ENCODE assay signal across 1 cellular context in the genomic region with DNA sequence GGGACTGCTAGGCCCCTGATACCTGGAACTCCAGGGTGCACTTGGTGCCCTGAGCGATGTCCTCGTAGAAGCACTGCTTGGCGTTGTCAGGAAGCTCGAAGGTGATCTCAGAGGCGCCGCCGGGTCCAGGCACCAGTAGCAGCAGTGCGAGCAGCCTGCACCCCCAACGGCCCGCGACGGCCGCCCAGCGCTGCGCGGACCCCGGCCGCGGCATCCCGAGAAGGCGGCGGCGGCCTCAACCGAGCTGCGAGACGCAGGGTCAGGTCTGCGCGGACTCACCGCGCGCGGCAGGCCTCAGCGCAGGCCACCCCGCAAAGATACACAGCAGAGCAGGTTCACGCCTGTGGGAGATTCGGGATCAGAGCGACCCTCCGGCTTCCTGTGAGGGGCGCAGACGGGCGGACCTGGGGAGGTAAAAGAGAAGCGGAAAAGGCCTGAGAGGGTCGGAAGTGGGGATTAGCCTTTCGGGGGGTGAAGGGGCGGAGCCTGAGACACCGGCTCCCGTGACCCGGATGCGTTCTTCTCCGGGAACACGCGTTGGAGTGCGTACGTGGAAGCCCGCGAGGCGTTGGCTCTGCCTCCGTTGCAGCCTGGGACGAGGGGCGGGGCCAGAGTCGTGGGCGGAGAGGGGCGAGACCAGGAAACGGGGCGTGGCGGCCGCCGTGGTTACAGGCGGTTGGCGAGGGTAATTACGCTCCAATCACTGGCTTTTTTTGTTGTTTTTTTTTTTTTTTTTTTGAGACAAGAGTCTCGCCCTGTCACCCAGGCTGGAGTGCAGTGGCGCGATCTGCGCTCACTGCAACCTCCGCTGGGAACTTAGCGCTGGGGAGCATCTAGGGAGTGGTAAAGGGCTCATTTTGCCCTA.
TF ChIP-seq lines count a peak whose summit lies in the region.

Gene TMED7, minus strand, starts transcription at position 458 of the 865 bp plus-strand sequence. Its CDS starts 244 bp downstream, at position 214.

TF ChIP-seq in K562, 482 proteins besides CTCF, POLR2A, EP300 and RAD21 (continued from another document and continues in another):
- TF ChIP-seq ZNF609 (CRISPR knock-in tag; IDR thresholded peaks at IDR 0.05; ENCODE audit: borderline replicate concordance) (no peak), ZNF79 (CRISPR knock-in tag; IDR thresholded peaks at IDR 0.05; ENCODE audit: low read depth) (no peak), U2AF2 (optimal IDR thresholded peaks at IDR 0.05; ENCODE audit: low read depth, low read length) (no peak), AFF1 (IDR thresholded peaks at IDR 0.05; ENCODE audit: low read depth in 1 of 2, partially characterized antibody in 2 of 2) (no peak), ZNF124 (CRISPR knock-in tag; IDR thresholded peaks at IDR 0.05) (no peak), ZNF133 (CRISPR knock-in tag; IDR thresholded peaks at IDR 0.05) (no peak), JUN (IDR thresholded peaks at IDR 0.05; ENCODE audit: borderline replicate concordance, low read depth, low read length) (peak; percentile 53; the same call in 1 of the 2 replicates), JUN (CRISPR knock-in tag; IDR thresholded peaks at IDR 0.05; ENCODE audit: borderline replicate concordance) (no peak), ARNT (IDR thresholded peaks at IDR 0.05) (0 out of 4 replicates have a peak, but pooled peaks of 1 of the 2 experiments have one; percentile 25), DMBX1 (CRISPR knock-in tag; IDR thresholded peaks at IDR 0.05; ENCODE audit: borderline replicate concordance) (no peak), PHTF2 (CRISPR knock-in tag; IDR thresholded peaks at IDR 0.05) (no peak), ZNF121 (CRISPR knock-in tag; conservative IDR thresholded peaks at IDR 0.05) (no peak), KLF13 (tag; IDR thresholded peaks at IDR 0.05; ENCODE audit: borderline replicate concordance, low read depth) (no peak; the same call in 1 of the 2 replicates), MTA2 (IDR thresholded peaks at IDR 0.05; ENCODE audit: low read depth) (peak; percentile 69), HNRNPK (IDR thresholded peaks at IDR 0.05; ENCODE audit: low read depth, low read length, poor library complexity, severe bottlenecking) (no peak), FOXJ2 (tag; IDR thresholded peaks at IDR 0.05) (peak; percentile 81; the same call in 1 of the 2 replicates), POU5F1 (IDR thresholded peaks at IDR 0.05; ENCODE audit: borderline replicate concordance, low read depth, low read length, partially characterized antibody) (no peak), KDM5B (IDR thresholded peaks at IDR 0.05; ENCODE audit: insufficient replicate concordance, low read depth, low read length) (peak; percentile 96), ZNF316 (IDR thresholded peaks at IDR 0.05) (no peak)
- TF ChIP-seq, protein P1, sequence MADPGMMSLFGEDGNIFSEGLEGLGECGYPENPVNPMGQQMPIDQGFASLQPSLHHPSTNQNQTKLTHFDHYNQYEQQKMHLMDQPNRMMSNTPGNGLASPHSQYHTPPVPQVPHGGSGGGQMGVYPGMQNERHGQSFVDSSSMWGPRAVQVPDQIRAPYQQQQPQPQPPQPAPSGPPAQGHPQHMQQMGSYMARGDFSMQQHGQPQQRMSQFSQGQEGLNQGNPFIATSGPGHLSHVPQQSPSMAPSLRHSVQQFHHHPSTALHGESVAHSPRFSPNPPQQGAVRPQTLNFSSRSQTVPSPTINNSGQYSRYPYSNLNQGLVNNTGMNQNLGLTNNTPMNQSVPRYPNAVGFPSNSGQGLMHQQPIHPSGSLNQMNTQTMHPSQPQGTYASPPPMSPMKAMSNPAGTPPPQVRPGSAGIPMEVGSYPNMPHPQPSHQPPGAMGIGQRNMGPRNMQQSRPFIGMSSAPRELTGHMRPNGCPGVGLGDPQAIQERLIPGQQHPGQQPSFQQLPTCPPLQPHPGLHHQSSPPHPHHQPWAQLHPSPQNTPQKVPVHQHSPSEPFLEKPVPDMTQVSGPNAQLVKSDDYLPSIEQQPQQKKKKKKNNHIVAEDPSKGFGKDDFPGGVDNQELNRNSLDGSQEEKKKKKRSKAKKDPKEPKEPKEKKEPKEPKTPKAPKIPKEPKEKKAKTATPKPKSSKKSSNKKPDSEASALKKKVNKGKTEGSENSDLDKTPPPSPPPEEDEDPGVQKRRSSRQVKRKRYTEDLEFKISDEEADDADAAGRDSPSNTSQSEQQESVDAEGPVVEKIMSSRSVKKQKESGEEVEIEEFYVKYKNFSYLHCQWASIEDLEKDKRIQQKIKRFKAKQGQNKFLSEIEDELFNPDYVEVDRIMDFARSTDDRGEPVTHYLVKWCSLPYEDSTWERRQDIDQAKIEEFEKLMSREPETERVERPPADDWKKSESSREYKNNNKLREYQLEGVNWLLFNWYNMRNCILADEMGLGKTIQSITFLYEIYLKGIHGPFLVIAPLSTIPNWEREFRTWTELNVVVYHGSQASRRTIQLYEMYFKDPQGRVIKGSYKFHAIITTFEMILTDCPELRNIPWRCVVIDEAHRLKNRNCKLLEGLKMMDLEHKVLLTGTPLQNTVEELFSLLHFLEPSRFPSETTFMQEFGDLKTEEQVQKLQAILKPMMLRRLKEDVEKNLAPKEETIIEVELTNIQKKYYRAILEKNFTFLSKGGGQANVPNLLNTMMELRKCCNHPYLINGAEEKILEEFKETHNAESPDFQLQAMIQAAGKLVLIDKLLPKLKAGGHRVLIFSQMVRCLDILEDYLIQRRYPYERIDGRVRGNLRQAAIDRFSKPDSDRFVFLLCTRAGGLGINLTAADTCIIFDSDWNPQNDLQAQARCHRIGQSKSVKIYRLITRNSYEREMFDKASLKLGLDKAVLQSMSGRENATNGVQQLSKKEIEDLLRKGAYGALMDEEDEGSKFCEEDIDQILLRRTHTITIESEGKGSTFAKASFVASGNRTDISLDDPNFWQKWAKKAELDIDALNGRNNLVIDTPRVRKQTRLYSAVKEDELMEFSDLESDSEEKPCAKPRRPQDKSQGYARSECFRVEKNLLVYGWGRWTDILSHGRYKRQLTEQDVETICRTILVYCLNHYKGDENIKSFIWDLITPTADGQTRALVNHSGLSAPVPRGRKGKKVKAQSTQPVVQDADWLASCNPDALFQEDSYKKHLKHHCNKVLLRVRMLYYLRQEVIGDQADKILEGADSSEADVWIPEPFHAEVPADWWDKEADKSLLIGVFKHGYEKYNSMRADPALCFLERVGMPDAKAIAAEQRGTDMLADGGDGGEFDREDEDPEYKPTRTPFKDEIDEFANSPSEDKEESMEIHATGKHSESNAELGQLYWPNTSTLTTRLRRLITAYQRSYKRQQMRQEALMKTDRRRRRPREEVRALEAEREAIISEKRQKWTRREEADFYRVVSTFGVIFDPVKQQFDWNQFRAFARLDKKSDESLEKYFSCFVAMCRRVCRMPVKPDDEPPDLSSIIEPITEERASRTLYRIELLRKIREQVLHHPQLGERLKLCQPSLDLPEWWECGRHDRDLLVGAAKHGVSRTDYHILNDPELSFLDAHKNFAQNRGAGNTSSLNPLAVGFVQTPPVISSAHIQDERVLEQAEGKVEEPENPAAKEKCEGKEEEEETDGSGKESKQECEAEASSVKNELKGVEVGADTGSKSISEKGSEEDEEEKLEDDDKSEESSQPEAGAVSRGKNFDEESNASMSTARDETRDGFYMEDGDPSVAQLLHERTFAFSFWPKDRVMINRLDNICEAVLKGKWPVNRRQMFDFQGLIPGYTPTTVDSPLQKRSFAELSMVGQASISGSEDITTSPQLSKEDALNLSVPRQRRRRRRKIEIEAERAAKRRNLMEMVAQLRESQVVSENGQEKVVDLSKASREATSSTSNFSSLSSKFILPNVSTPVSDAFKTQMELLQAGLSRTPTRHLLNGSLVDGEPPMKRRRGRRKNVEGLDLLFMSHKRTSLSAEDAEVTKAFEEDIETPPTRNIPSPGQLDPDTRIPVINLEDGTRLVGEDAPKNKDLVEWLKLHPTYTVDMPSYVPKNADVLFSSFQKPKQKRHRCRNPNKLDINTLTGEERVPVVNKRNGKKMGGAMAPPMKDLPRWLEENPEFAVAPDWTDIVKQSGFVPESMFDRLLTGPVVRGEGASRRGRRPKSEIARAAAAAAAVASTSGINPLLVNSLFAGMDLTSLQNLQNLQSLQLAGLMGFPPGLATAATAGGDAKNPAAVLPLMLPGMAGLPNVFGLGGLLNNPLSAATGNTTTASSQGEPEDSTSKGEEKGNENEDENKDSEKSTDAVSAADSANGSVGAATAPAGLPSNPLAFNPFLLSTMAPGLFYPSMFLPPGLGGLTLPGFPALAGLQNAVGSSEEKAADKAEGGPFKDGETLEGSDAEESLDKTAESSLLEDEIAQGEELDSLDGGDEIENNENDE (IDR thresholded peaks at IDR 0.05; ENCODE audit: low read depth, low read length), result no peak
- TF ChIP-seq, protein P2, sequence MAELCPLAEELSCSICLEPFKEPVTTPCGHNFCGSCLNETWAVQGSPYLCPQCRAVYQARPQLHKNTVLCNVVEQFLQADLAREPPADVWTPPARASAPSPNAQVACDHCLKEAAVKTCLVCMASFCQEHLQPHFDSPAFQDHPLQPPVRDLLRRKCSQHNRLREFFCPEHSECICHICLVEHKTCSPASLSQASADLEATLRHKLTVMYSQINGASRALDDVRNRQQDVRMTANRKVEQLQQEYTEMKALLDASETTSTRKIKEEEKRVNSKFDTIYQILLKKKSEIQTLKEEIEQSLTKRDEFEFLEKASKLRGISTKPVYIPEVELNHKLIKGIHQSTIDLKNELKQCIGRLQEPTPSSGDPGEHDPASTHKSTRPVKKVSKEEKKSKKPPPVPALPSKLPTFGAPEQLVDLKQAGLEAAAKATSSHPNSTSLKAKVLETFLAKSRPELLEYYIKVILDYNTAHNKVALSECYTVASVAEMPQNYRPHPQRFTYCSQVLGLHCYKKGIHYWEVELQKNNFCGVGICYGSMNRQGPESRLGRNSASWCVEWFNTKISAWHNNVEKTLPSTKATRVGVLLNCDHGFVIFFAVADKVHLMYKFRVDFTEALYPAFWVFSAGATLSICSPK (IDR thresholded peaks at IDR 0.05; ENCODE audit: borderline replicate concordance), result no peak
- TF ChIP-seq, protein P3, sequence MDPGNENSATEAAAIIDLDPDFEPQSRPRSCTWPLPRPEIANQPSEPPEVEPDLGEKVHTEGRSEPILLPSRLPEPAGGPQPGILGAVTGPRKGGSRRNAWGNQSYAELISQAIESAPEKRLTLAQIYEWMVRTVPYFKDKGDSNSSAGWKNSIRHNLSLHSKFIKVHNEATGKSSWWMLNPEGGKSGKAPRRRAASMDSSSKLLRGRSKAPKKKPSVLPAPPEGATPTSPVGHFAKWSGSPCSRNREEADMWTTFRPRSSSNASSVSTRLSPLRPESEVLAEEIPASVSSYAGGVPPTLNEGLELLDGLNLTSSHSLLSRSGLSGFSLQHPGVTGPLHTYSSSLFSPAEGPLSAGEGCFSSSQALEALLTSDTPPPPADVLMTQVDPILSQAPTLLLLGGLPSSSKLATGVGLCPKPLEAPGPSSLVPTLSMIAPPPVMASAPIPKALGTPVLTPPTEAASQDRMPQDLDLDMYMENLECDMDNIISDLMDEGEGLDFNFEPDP (CRISPR knock-in tag; IDR thresholded peaks at IDR 0.05), result no peak
